ENCODE assay signal across 8 cellular contexts in genomic region chr19:38316477-38317067, GRCh38. TPM values are rescaled to one million over a fixed set of nuclear protein-coding genes. Genes with fewer than 3 reads are reported as not detected.
DNase-seq lines count a peak whose midpoint lies in the region; ATAC-seq, FAIRE-seq and TF ChIP-seq lines count a peak whose summit lies in the region.

No MANE protein-coding gene starts in this region.

- H3K27ac Mint-ChIP-seq in activated naive CD4-positive, alpha-beta T cell treated with anti-CD3 and anti-CD28 coated beads, Interleukin-2, amount 50 U/mL, for 24 hours: peak overlapping the region; percentile 95
- H3K27ac Mint-ChIP-seq in WTC11: peak overlapping the region; percentile 97

- ATAC-seq in WTC11: no peak
- no peak for ATAC-seq in HG02938 (IDR thresholded peaks at IDR 0.05; ENCODE audit: unreplicated experiment)

- no peaks in the 10 kb centered on the region for H3K9me3 Mint-ChIP-seq in activated naive CD4-positive, alpha-beta T cell treated with anti-CD3 and anti-CD28 coated beads, Interleukin-2, amount 50 U/mL, for 24 hours
- H3K9me3 Mint-ChIP-seq in WTC11: no peaks in the 10 kb centered on the region

- peak overlapping the region; percentile 81 for H3K27ac ChIP-seq in substantia nigra (ENCODE audit: low read depth, low read length, poor library complexity, severe bottlenecking)

- peak overlapping the region; percentile 13 for H3K4me3 ChIP-seq in iPS-11a (ENCODE audit: low read depth, low read length)

- H3K27me3 Mint-ChIP-seq in activated naive CD4-positive, alpha-beta T cell treated with anti-CD3 and anti-CD28 coated beads, Interleukin-2, amount 50 U/mL, for 24 hours: no peaks in the 10 kb centered on the region
- H3K27me3 Mint-ChIP-seq in WTC11 (ENCODE audit: low read depth): peaks cover 51% of the 10 kb centered on the region

- no peak for DNase-seq in activated naive CD4-positive, alpha-beta T cell (lab: John Stamatoyannopoulos, UW)
- DNase-seq in WTC11 (ENCODE audit: low spot score): no peak
- no peak for DNase-seq in substantia nigra (lab: John Stamatoyannopoulos, UW)
- no peak for DNase-seq in D721Med (ENCODE audit: insufficient read length, low spot score)
- DNase-seq in GM20000 (ENCODE audit: low spot score): no peak

- peak overlapping the region; percentile 89 for H3K4me3 Mint-ChIP-seq in activated naive CD4-positive, alpha-beta T cell treated with anti-CD3 and anti-CD28 coated beads, Interleukin-2, amount 50 U/mL, for 24 hours
- H3K4me3 Mint-ChIP-seq in WTC11: peak overlapping the region; percentile 70

- no peak for FAIRE-seq in D721Med (lab: Jason Lieb, UNC)

- no peak for TF ChIP-seq CTCF in WTC11 (IDR thresholded peaks at IDR 0.05)
- no peak for TF ChIP-seq CTCF in D721Med (IDR thresholded peaks at IDR 0.05; ENCODE audit: insufficient read depth, missing control alignments)
- TF ChIP-seq CTCF in GM20000 (IDR thresholded peaks at IDR 0.05; ENCODE audit: extremely low read depth, missing control alignments): no peak

- CTCF ChIA-PET in WTC11 (lab: Charles Lee): interaction anchor here (0.5 kb wide), 1 partner anchor 139 kb away, joined by 3 read pairs; no protein-coding TSS in a partner anchor

- peaks cover 52% of the 10 kb centered on the region for H3K4me1 Mint-ChIP-seq in activated naive CD4-positive, alpha-beta T cell treated with anti-CD3 and anti-CD28 coated beads, Interleukin-2, amount 50 U/mL, for 24 hours
- H3K4me1 Mint-ChIP-seq in WTC11: peaks cover 30% of the 10 kb centered on the region

- no peaks in the 10 kb centered on the region for H3K36me3 Mint-ChIP-seq in activated naive CD4-positive, alpha-beta T cell treated with anti-CD3 and anti-CD28 coated beads, Interleukin-2, amount 50 U/mL, for 24 hours
- no peaks in the 10 kb centered on the region for H3K36me3 Mint-ChIP-seq in WTC11

- POLR2A ChIA-PET in WTC11 (lab: Charles Lee): no interaction called here

TF ChIP-seq in WTC11, 78 proteins besides CTCF, POLR2A, EP300 and RAD21:
- peak; percentile 59; the same call in 1 of the 2 replicates for TF ChIP-seq ZNF121 (CRISPR knock-in tag; IDR thresholded peaks at IDR 0.05)
- TF ChIP-seq ZNF425 (CRISPR knock-in tag; conservative IDR thresholded peaks at IDR 0.05): no peak
- TF ChIP-seq FOXP1 (CRISPR knock-in tag; IDR thresholded peaks at IDR 0.05; ENCODE audit: borderline replicate concordance): no peak
TF ChIP-seq in WTC11: peak in this region for 1.

RNA-seq across cellular contexts. Expression of gene YIF1B, which starts 0.8 kb away (rescaled TPM):
- 83.3 to 92.5 TPM (median 90.1 TPM) in 3 replicates for total RNA-seq in WTC11 (2021)

RNA-seq across cellular contexts. Expression of gene KCNK6, which starts 3.1 kb away (rescaled TPM):
- total RNA-seq in WTC11 (2021): 12.9 to 18.3 TPM (median 13.2 TPM) in 3 replicates

RNA-seq across cellular contexts. Expression of gene C19orf33, which starts 12.5 kb away (rescaled TPM):
- 16.1 to 22.3 TPM (median 21.3 TPM) in 3 replicates for total RNA-seq in WTC11 (2021)

RNA-seq across cellular contexts. Expression of gene CATSPERG, which starts 19.1 kb away (rescaled TPM):
- 4.6 to 8.7 TPM (median 6.3 TPM) in 3 replicates for total RNA-seq in WTC11 (2021)

RNA-seq across cellular contexts. Expression of gene SPINT2, which starts 52.2 kb away (rescaled TPM):
- 335 to 400 TPM (median 358 TPM) in 3 replicates for total RNA-seq in WTC11 (2021)
